8 cellular contexts compared by ENCODE assay signal in genomic region chr1:68229927-68230812, GRCh38. TPM values are rescaled to one million over a fixed set of nuclear protein-coding genes. Genes with fewer than 3 reads are reported as not detected.
A peak's percentile ranks its signal among the peaks of the same experiment; 100 is the strongest.
DNase-seq lines count a peak whose midpoint lies in the region; ATAC-seq and TF ChIP-seq lines count a peak whose summit lies in the region.

No MANE protein-coding gene starts in this region.

- no peak for TF ChIP-seq CTCF in uterus (IDR thresholded peaks at IDR 0.05)

- H3K9me3 Mint-ChIP-seq in activated naive CD8-positive, alpha-beta T cell (ENCODE audit: low read depth), result no peaks in the 10 kb centered on the region
- no peaks in the 10 kb centered on the region for H3K9me3 Mint-ChIP-seq in activated naive CD8-positive, alpha-beta T cell treated with anti-CD3 and anti-CD28 coated beads, Interleukin-2, amount 50 U/mL, for 24 hours

- no peak overlapping the region for H3K27ac Mint-ChIP-seq in activated naive CD8-positive, alpha-beta T cell
- no peak overlapping the region for H3K27ac Mint-ChIP-seq in activated naive CD8-positive, alpha-beta T cell treated with anti-CD3 and anti-CD28 coated beads, Interleukin-2, amount 50 U/mL, for 24 hours

- peak overlapping the region; percentile 58 to 69 for H3K4me3 ChIP-seq in uterus

- no peaks in the 10 kb centered on the region for H3K9me3 ChIP-seq in uterus

- no peak for DNase-seq in activated naive CD8-positive, alpha-beta T cell treated with anti-CD3 and anti-CD28 coated beads, Interleukin-2, amount 50 U/mL, for 24 hours
- DNase-seq in dermis blood vessel endothelial cell (peak; percentile 59), midbrain (lab: John Stamatoyannopoulos, UW) (peak; percentile 47), uterus (no peak), RPMI8226 (no peak)
- no peak for DNase-seq in activated CD4-positive, CD25-positive, alpha-beta regulatory T cell (lab: John Stamatoyannopoulos, UW)

- intact Hi-C loops in uterus (cut with DNase I; ENCODE audit: low total_unique reads), result no loop called here

- no peak for ATAC-seq in activated naive CD8-positive, alpha-beta T cell treated with anti-CD3 and anti-CD28 coated beads, Interleukin-2, amount 50 U/mL, for 24 hours
- no peak for ATAC-seq in GM18502 (IDR thresholded peaks at IDR 0.05; ENCODE audit: poor library complexity, unreplicated experiment)

- no peak for TF ChIP-seq POLR2A in uterus (IDR thresholded peaks at IDR 0.05)

- peak overlapping the region; percentile 80 to 82 for H3K27ac ChIP-seq in uterus

- H3K4me3 Mint-ChIP-seq in activated naive CD8-positive, alpha-beta T cell, result peak overlapping the region; percentile 65
- no peak overlapping the region for H3K4me3 Mint-ChIP-seq in activated naive CD8-positive, alpha-beta T cell treated with anti-CD3 and anti-CD28 coated beads, Interleukin-2, amount 50 U/mL, for 24 hours

- H3K27me3 ChIP-seq in uterus, result no peaks in the 10 kb centered on the region

- peaks cover 37% of the 10 kb centered on the region for H3K27me3 Mint-ChIP-seq in activated naive CD8-positive, alpha-beta T cell
- peaks cover 69% of the 10 kb centered on the region for H3K27me3 Mint-ChIP-seq in activated naive CD8-positive, alpha-beta T cell treated with anti-CD3 and anti-CD28 coated beads, Interleukin-2, amount 50 U/mL, for 24 hours

- peaks cover 16% of the 10 kb centered on the region for H3K4me1 Mint-ChIP-seq in activated naive CD8-positive, alpha-beta T cell (ENCODE audit: low read depth)
- peaks cover 12% of the 10 kb centered on the region for H3K4me1 Mint-ChIP-seq in activated naive CD8-positive, alpha-beta T cell treated with anti-CD3 and anti-CD28 coated beads, Interleukin-2, amount 50 U/mL, for 24 hours

- H3K36me3 Mint-ChIP-seq in activated naive CD8-positive, alpha-beta T cell, result no peaks in the 10 kb centered on the region
- no peaks in the 10 kb centered on the region for H3K36me3 Mint-ChIP-seq in activated naive CD8-positive, alpha-beta T cell treated with anti-CD3 and anti-CD28 coated beads, Interleukin-2, amount 50 U/mL, for 24 hours (ENCODE audit: low read depth)

- H3K4me1 ChIP-seq in uterus, result no peaks in the 10 kb centered on the region

- no peaks in the 10 kb centered on the region for H3K36me3 ChIP-seq in uterus

RNA-seq across cellular contexts. Expression of gene WLS, which starts 2.2 kb away (rescaled TPM):
- total RNA-seq in dermis blood vessel endothelial cell (43.4 and 50.8 TPM in 2 replicates), uterus (100 to 1,000 TPM in 2 of 4 donors, 10 to 100 TPM in 2; 44.1 to 160 (median 76.8) TPM)

Comparison
In these comparisons a context has a peak if more than half of its experiments do, and no peak if none do; other contexts are left out.
1. DNase-seq: peak in dermis blood vessel endothelial cell (single experiment) and midbrain (single experiment); none in activated naive CD8-positive, alpha-beta T cell treated with anti-CD3 and anti-CD28 coated beads, Interleukin-2, amount 50 U/mL, for 24 hours (single experiment), uterus (0 of 2), RPMI8226 (single experiment) and activated CD4-positive, CD25-positive, alpha-beta regulatory T cell (0 of 4).